Comparison of ENCODE assay signal across 13 cellular contexts in genomic region chr15:43519207-43519606, GRCh38. TPM values are rescaled to one million over a fixed set of nuclear protein-coding genes. Genes with fewer than 3 reads are reported as not detected.
DNase-seq lines count a peak whose midpoint lies in the region; ATAC-seq and TF ChIP-seq lines count a peak whose summit lies in the region.
"Had no signal": no experiment of that assay in that cellular context is flagged by ENCODE, and none has a peak within 500 bp of the region (broad histone marks: within the 10 kb centered on the region; RNA-seq: fewer than 3 reads in every experiment).

No MANE protein-coding gene starts in this region.

- H3K27ac Mint-ChIP-seq in GM23338 = no peak overlapping the region
- peak overlapping the region; percentile 91 for H3K27ac Mint-ChIP-seq in T-helper 17 cell
- no peak overlapping the region for H3K27ac Mint-ChIP-seq in T-cell
- H3K27ac Mint-ChIP-seq: activated naive CD8-positive, alpha-beta T cell; effector memory CD8-positive, alpha-beta T cell had no signal

- no peak for ATAC-seq in GM23338
- no peak for ATAC-seq in T-helper 17 cell
- no peak for ATAC-seq in T-cell (replicated peaks in 1 of 4)
- ATAC-seq: effector memory CD8-positive, alpha-beta T cell had no signal

- WGBS in hepatocyte (ENCODE audit: low lambda C conversion rate, missing lambda C conversion rate) = 83% methylated on average over 3 of the region's 3 CpGs

- no peak overlapping the region for H2AFZ ChIP-seq in GM23338
- no peak overlapping the region for H2AFZ ChIP-seq in hepatocyte

- H4K20me1 ChIP-seq in GM23338 (replicated peaks; ENCODE audit: insufficient read depth) (0 out of 2 replicates have a peak, but pooled peaks cover 2% of the 10 kb centered on the region), hepatocyte (ENCODE audit: insufficient read depth, poor library complexity, severe bottlenecking) (no peaks in the 10 kb centered on the region)

- H3K9me3 Mint-ChIP-seq in GM23338 (peaks cover 12% of the 10 kb centered on the region), T-cell (no peaks in the 10 kb centered on the region)
- H3K9me3 Mint-ChIP-seq: effector memory CD8-positive, alpha-beta T cell had no signal

- no peaks in the 10 kb centered on the region for H3K36me3 ChIP-seq in GM23338 (ENCODE audit: insufficient read depth)
- no peaks in the 10 kb centered on the region for H3K36me3 ChIP-seq in hepatocyte (replicated peaks; ENCODE audit: insufficient read depth, low read depth)
- H3K36me3 ChIP-seq: neutrophil had no signal

- peaks cover 44% of the 10 kb centered on the region for H3K4me1 Mint-ChIP-seq in GM23338
- H3K4me1 Mint-ChIP-seq in T-helper 17 cell = peaks cover 36% of the 10 kb centered on the region
- peaks cover 17 to 33% (median 28%) of the 10 kb centered on the region in 3 donors for H3K4me1 Mint-ChIP-seq in T-cell

- H3K4me2 ChIP-seq in GM23338 = peak overlapping the region; percentile 97
- H3K4me2 ChIP-seq in hepatocyte = peak overlapping the region; percentile 96

- POLR2A ChIA-PET in T-cell (lab: Charles Lee) = no interaction called here

- H3K4me3 Mint-ChIP-seq in GM23338 (peak overlapping the region; percentile 91), T-helper 17 cell (peak overlapping the region; percentile 77), T-cell (peak overlapping the region in 1 of 3 donors; percentile 64)

- H3K27me3 Mint-ChIP-seq in GM23338 (ENCODE audit: insufficient read depth, low read depth, poor library complexity) (peaks cover 47% of the 10 kb centered on the region), T-helper 17 cell (peaks cover 20% of the 10 kb centered on the region), T-cell (peaks cover 23 to 33% of the 10 kb centered on the region in 2 donors)
- H3K27me3 Mint-ChIP-seq: activated naive CD8-positive, alpha-beta T cell had no signal

- TF ChIP-seq CTCF in GM23338 (conservative IDR thresholded peaks at IDR 0.05; ENCODE audit: low read depth in 2 of 2) = no peak
- TF ChIP-seq CTCF in hepatocyte (IDR thresholded peaks at IDR 0.05; ENCODE audit: poor library complexity) = no peak

- DNase-seq in GM23338 (ENCODE audit: low spot score) = no peak
- DNase-seq in T-helper 17 cell = no peak
- no peak for DNase-seq in hepatocyte (ENCODE audit: low spot score)
- DNase-seq in skeletal muscle cell (ENCODE audit: low read depth) = no peak
- DNase-seq in kidney tubule cell (ENCODE audit: low spot score) = no peak
- no peak for DNase-seq in HCEC 1CT
- no peak for DNase-seq in T-cell
- DNase-seq: effector memory CD8-positive, alpha-beta T cell; EL; NCI-H2107; testis had no signal

- H3K27ac ChIP-seq in GM23338 (ENCODE audit: low read depth) = no peak overlapping the region
- no peak overlapping the region for H3K27ac ChIP-seq in hepatocyte
- H3K27ac ChIP-seq: neutrophil had no signal

- peak overlapping the region; percentile 85; the same call in 1 of the 2 replicates for H3K4me3 ChIP-seq in GM23338
- no peak overlapping the region for H3K4me3 ChIP-seq in hepatocyte
- peak overlapping the region; percentile 62 for H3K4me3 ChIP-seq in skeletal muscle cell (ENCODE audit: low read depth, low read length)

- H3K4me1 ChIP-seq in GM23338 (ENCODE audit: insufficient read depth) = peaks cover 25% of the 10 kb centered on the region
- peaks cover 25% of the 10 kb centered on the region for H3K4me1 ChIP-seq in hepatocyte (ENCODE audit: insufficient read depth)

- H3K27me3 ChIP-seq in GM23338 (ENCODE audit: insufficient read depth) (peaks cover 46% of the 10 kb centered on the region), hepatocyte (no peaks in the 10 kb centered on the region)
- H3K27me3 ChIP-seq: testis had no signal

- no peaks in the 10 kb centered on the region for H3F3A ChIP-seq in GM23338 (replicated peaks; ENCODE audit: low read depth)

- H3K36me3 Mint-ChIP-seq in GM23338 (ENCODE audit: low read depth) (peaks cover 36% of the 10 kb centered on the region), T-helper 17 cell (ENCODE audit: low read depth) (peaks cover 12% of the 10 kb centered on the region), T-cell (no peaks in the 10 kb centered on the region)
- H3K36me3 Mint-ChIP-seq: activated naive CD8-positive, alpha-beta T cell had no signal

- CTCF ChIA-PET in T-cell (lab: Charles Lee) = no interaction called here

- H3K79me2 ChIP-seq in GM23338 (replicated peaks; ENCODE audit: insufficient read depth) = no peaks in the 10 kb centered on the region
- no peaks in the 10 kb centered on the region for H3K79me2 ChIP-seq in hepatocyte

- H3K9me2 ChIP-seq in GM23338 (ENCODE audit: insufficient read depth) (no peaks in the 10 kb centered on the region), hepatocyte (replicated peaks; ENCODE audit: insufficient read depth) (no peaks in the 10 kb centered on the region)

- H3K9me3 ChIP-seq in T-helper 17 cell (ENCODE audit: control insufficient read depth, low read length, poor library complexity, severe bottlenecking) = no peaks in the 10 kb centered on the region
- no peaks in the 10 kb centered on the region for H3K9me3 ChIP-seq in hepatocyte (ENCODE audit: low read depth)
- H3K9me3 ChIP-seq: neutrophil, testis had no signal

TF ChIP-seq in GM23338, 12 proteins besides CTCF, POLR2A, EP300 and RAD21:
- no peak for TF ChIP-seq STAT1 (IDR thresholded peaks at IDR 0.05; ENCODE audit: unreplicated experiment)
- TF ChIP-seq ZNF331 (CRISPR knock-in tag; IDR thresholded peaks at IDR 0.05; ENCODE audit: low read depth) = no peak
- no peak for TF ChIP-seq POLR2AphosphoS5 (IDR thresholded peaks at IDR 0.05; ENCODE audit: low read depth)
- TF ChIP-seq JUNB (IDR thresholded peaks at IDR 0.05; ENCODE audit: unreplicated experiment) = no peak
- no peak for TF ChIP-seq ZNF114 (CRISPR knock-in tag; IDR thresholded peaks at IDR 0.05)
- TF ChIP-seq ETS1 (IDR thresholded peaks at IDR 0.05) = no peak
- no peak for TF ChIP-seq REST (IDR thresholded peaks at IDR 0.05; ENCODE audit: unreplicated experiment)
- no peak for TF ChIP-seq CREB1 (CRISPR knock-in tag; IDR thresholded peaks at IDR 0.05; ENCODE audit: low read depth)
- no peak for TF ChIP-seq EZH2phosphoT487 (IDR thresholded peaks at IDR 0.05; ENCODE audit: unreplicated experiment)
- no peak for TF ChIP-seq EZH2 (IDR thresholded peaks at IDR 0.05; ENCODE audit: low read depth, unreplicated experiment)
TF ChIP-seq in GM23338: peak in this region for 0.

RNA-seq across cellular contexts. Expression of gene MAP1A, which starts 1.8 kb away (rescaled TPM):
- total RNA-seq in GM23338 (2014; rRNA removed; shearing (Covaris generic)) = 2.0 and 2.3 TPM in 2 replicates
- polyA plus RNA-seq in GM23338 (2016; fragmentation: Nextera tagmentation; extraction: Ambion mirVana) = 0.81 and 0.85 TPM in 2 replicates
- total RNA-seq in T-helper 17 cell = 10 to 100 TPM in 1 of 2 donors, 1 to 10 TPM in 1; 5.3 to 16.0 TPM
- total RNA-seq in hepatocyte = 6.7 and 9.5 TPM in 2 replicates
- 7.2 and 7.3 TPM in 2 replicates for polyA plus RNA-seq in hepatocyte
- 1 to 10 TPM; 1.4 to 4.2 (median 2.3) TPM for total RNA-seq in T-cell

RNA-seq across cellular contexts. Expression of gene TP53BP1, which starts 26.3 kb away (rescaled TPM):
- 48.6 and 81.3 TPM in 2 replicates for total RNA-seq in GM23338 (2014; rRNA removed; shearing (Covaris generic))
- polyA plus RNA-seq in GM23338 (2016; fragmentation: Nextera tagmentation; extraction: Ambion mirVana) (15.5 and 17.7 TPM in 2 replicates), hepatocyte (16.5 and 16.6 TPM in 2 replicates)
- total RNA-seq in T-helper 17 cell (10 to 100 TPM; 48.0 to 51.6 TPM), hepatocyte (36.9 and 46.8 TPM in 2 replicates), T-cell (10 to 100 TPM; 26.8 to 41.8 (median 35.1) TPM)
